ENCODE assay signal across 8 cellular contexts in the genomic region with DNA sequence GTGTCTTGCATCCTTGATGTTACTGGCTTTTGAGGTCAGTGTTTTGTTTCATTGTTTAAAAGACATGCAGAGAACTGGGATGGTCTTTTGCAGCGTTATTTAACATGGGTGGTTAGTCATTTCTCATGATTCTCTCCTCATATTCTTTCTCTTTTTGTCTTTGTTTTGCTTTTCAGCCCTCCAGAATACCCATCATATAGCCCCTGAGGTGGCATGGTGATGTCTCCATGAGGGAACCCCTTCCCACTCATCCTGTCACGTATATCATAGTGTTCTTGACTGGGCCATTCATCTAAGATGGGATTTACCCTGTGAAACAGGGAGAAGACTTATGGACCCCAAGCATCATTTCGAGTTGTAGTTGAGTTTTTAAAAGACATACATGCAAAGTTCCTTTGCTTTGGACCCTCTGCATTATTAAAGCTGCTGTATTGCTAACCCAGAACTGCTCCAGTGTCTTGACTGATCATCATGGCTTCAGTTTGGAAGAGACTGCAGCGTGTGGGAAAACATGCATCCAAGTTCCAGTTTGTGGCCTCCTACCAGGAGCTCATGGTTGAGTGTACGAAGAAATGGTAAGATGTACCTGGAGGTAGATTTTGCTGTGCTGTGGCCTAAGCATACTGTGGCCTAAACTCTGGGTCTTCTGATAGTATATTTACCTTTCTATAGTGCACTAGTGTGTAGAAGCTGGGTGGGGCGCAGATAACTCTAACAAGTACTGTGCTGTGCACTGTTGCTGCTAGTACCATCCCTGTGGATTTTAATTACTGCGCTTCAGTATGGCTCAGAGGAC. TPM values are rescaled to one million over a fixed set of nuclear protein-coding genes. Genes with fewer than 3 reads are reported as not detected.
DNase-seq lines count a peak whose midpoint lies in the region; ATAC-seq and TF ChIP-seq lines count a peak whose summit lies in the region.

No MANE protein-coding gene starts in this region.

- H2AFZ ChIP-seq in SU-DHL-6 (ENCODE audit: low read depth, low read length, severe bottlenecking), result peak overlapping the region; percentile 73

- H4K20me1 ChIP-seq in SU-DHL-6 (ENCODE audit: low read depth, low read length), result no peaks in the 10 kb centered on the region

- peaks cover 17% of the 10 kb centered on the region for H3K79me2 ChIP-seq in SU-DHL-6 (ENCODE audit: insufficient read depth, low read length)

- peak overlapping the region; percentile 94 for H3K4me2 ChIP-seq in SU-DHL-6 (ENCODE audit: low read depth, low read length, poor library complexity, severe bottlenecking)

- no peaks in the 10 kb centered on the region; the same call in 1 of the 2 replicates for H3K36me3 ChIP-seq in SU-DHL-6 (ENCODE audit: low read length)
- peaks cover 0 to 6% of the 10 kb centered on the region in 2 donors for H3K36me3 ChIP-seq in gastroesophageal sphincter

- 41 to 61% methylated on average over 4 to 6 of the region's 7 CpGs for WGBS in gastroesophageal sphincter (ENCODE audit: low coverage in 1 of 2), 2 donors

- no peaks in the 10 kb centered on the region for H3F3A ChIP-seq in SU-DHL-6 (ENCODE audit: insufficient read depth)

- TF ChIP-seq CTCF in SU-DHL-6 (IDR thresholded peaks at IDR 0.05; ENCODE audit: insufficient read depth, low read length, poor library complexity, severe bottlenecking), result no peak
- TF ChIP-seq CTCF in gastroesophageal sphincter (IDR thresholded peaks at IDR 0.05), result no peak

- peaks cover 8% of the 10 kb centered on the region for H3K36me3 Mint-ChIP-seq in stimulated activated effector memory CD8-positive, alpha-beta T cell treated with anti-CD3 and anti-CD28 coated beads, Interleukin-12 subunit alpha, Interleukin-12 subunit beta, amount 100 ng/mL, for 72 hours

- peaks cover 32% of the 10 kb centered on the region for H3K4me1 Mint-ChIP-seq in stimulated activated effector memory CD8-positive, alpha-beta T cell treated with anti-CD3 and anti-CD28 coated beads, Interleukin-12 subunit alpha, Interleukin-12 subunit beta, amount 100 ng/mL, for 72 hours

- no peaks in the 10 kb centered on the region for H3K9me3 Mint-ChIP-seq in stimulated activated effector memory CD8-positive, alpha-beta T cell treated with anti-CD3 and anti-CD28 coated beads, Interleukin-12 subunit alpha, Interleukin-12 subunit beta, amount 100 ng/mL, for 72 hours

- peak overlapping the region; percentile 61 for H3K4me3 ChIP-seq in SU-DHL-6 (ENCODE audit: insufficient read depth, low read length, poor library complexity, severe bottlenecking)
- H3K4me3 ChIP-seq in gastroesophageal sphincter, result peak overlapping the region; percentile 88 to 97

- H3K27me3 ChIP-seq in SU-DHL-6 (ENCODE audit: low read length), result no peaks in the 10 kb centered on the region
- no peaks in the 10 kb centered on the region for H3K27me3 ChIP-seq in gastroesophageal sphincter

- H3K9me3 ChIP-seq in SU-DHL-6 (ENCODE audit: insufficient read depth, low read length) (no peaks in the 10 kb centered on the region), gastroesophageal sphincter (no peaks in the 10 kb centered on the region)

- H3K4me1 ChIP-seq in gastroesophageal sphincter, result peaks cover 4 to 60% (median 10%) of the 10 kb centered on the region in 3 donors

- peak in 2 of 3 experiments; percentile 41 to 66 for DNase-seq in NCI-H1417 (lab: John Stamatoyannopoulos, UW)
- no peak for DNase-seq in NCI-H1417 treated with DMSO at 0.1 percent for 48 hours (lab: John Stamatoyannopoulos, UW)
- no peak for DNase-seq in stimulated activated effector memory CD8-positive, alpha-beta T cell treated with anti-CD3 and anti-CD28 coated beads, Interleukin-12 subunit alpha, Interleukin-12 subunit beta, amount 100 ng/mL, for 72 hours (ENCODE audit: low spot score in 2 of 2)

- peak overlapping the region; percentile 63 for H3K9ac ChIP-seq in SU-DHL-6 (ENCODE audit: low read length)

- H3K27ac Mint-ChIP-seq in stimulated activated effector memory CD8-positive, alpha-beta T cell treated with anti-CD3 and anti-CD28 coated beads, Interleukin-12 subunit alpha, Interleukin-12 subunit beta, amount 100 ng/mL, for 72 hours, result peak overlapping the region; percentile 91

- no peak for ATAC-seq in gastroesophageal sphincter
- no peak for ATAC-seq in stimulated activated effector memory CD8-positive, alpha-beta T cell treated with anti-CD3 and anti-CD28 coated beads, Interleukin-12 subunit alpha, Interleukin-12 subunit beta, amount 100 ng/mL, for 72 hours
- no peak for ATAC-seq in HG03354 (IDR thresholded peaks at IDR 0.05; ENCODE audit: poor library complexity, severe bottlenecking, unreplicated experiment)
- no peak for ATAC-seq in HG03280 (IDR thresholded peaks at IDR 0.05; ENCODE audit: unreplicated experiment)
- no peak for ATAC-seq in GM18498 (IDR thresholded peaks at IDR 0.05; ENCODE audit: unreplicated experiment)

- no peaks in the 10 kb centered on the region for H3K9me2 ChIP-seq in SU-DHL-6 (replicated peaks; ENCODE audit: insufficient read depth, low read length)

- H3K27ac ChIP-seq in SU-DHL-6 (ENCODE audit: low read depth, low read length), result no peak overlapping the region
- peak overlapping the region; percentile 95 to 98 (median 96) for H3K27ac ChIP-seq in gastroesophageal sphincter

- no peak for TF ChIP-seq EP300 in gastroesophageal sphincter (IDR thresholded peaks at IDR 0.05)

- TF ChIP-seq POLR2A in gastroesophageal sphincter (IDR thresholded peaks at IDR 0.05), result no peak

- H3K4me3 Mint-ChIP-seq in stimulated activated effector memory CD8-positive, alpha-beta T cell treated with anti-CD3 and anti-CD28 coated beads, Interleukin-12 subunit alpha, Interleukin-12 subunit beta, amount 100 ng/mL, for 72 hours, result peak overlapping the region; percentile 89

RNA-seq across cellular contexts. Expression of gene EHBP1, which starts 1.4 kb away (rescaled TPM):
- total RNA-seq in gastroesophageal sphincter, result 100 to 1,000 TPM in 3 of 4 donors, 10 to 100 TPM in 1; 82.4 to 159 (median 146) TPM

Comparison
In these comparisons a context has a peak if more than half of its experiments do, and no peak if none do; other contexts are left out.
1. DNase-seq: peak in NCI-H1417 (2 of 3); none in NCI-H1417 treated with DMSO at 0.1 percent for 48 hours (single experiment) and stimulated activated effector memory CD8-positive, alpha-beta T cell treated with anti-CD3 and anti-CD28 coated beads, Interleukin-12 subunit alpha, Interleukin-12 subunit beta, amount 100 ng/mL, for 72 hours (0 of 2).